In genomic region chr22:46114518-46115387, GRCh38 we compare ENCODE assay signal across 11 cellular contexts. TPM values are rescaled to one million over a fixed set of nuclear protein-coding genes. Genes with fewer than 3 reads are reported as not detected.
DNase-seq lines count a peak whose midpoint lies in the region; ATAC-seq, FAIRE-seq and TF ChIP-seq lines count a peak whose summit lies in the region.
"Had no signal": no experiment of that assay in that cellular context is flagged by ENCODE, and none has a peak within 500 bp of the region (broad histone marks: within the 10 kb centered on the region; RNA-seq: fewer than 3 reads in every experiment).

No MANE protein-coding gene starts in this region.

- H3K27me3 ChIP-seq in adrenal gland (no peaks in the 10 kb centered on the region), HepG2 (ENCODE audit: control insufficient read depth in 1 of 2, insufficient read depth in 2 of 2, low read length in 2 of 2) (peaks cover 0 to 31% of the 10 kb centered on the region in 2 experiments; a peak in 3 of 5 replicates), tibial artery (no peaks in the 10 kb centered on the region)

- no peak for ATAC-seq in HepG2
- ATAC-seq in GM18867 (IDR thresholded peaks at IDR 0.05; ENCODE audit: unreplicated experiment): no peak
- no peak for ATAC-seq in GM18909 (IDR thresholded peaks at IDR 0.05; ENCODE audit: poor library complexity, unreplicated experiment)
- ATAC-seq in GM18873 (IDR thresholded peaks at IDR 0.05; ENCODE audit: low FRiP score, unreplicated experiment): no peak

- DNase-seq in DMS 273 (lab: John Stamatoyannopoulos, UW; ENCODE audit: unreplicated experiment) (peak; percentile 75), DMS 273 treated with DMSO at 0.1 percent for 48 hours (lab: John Stamatoyannopoulos, UW) (no peak), adrenal gland (peak in 3 of 7 donors; percentile 50 to 60 (median 53)), HepG2 (ENCODE audit: low spot score) (no peak), tibial artery (peak in 1 of 2 donors; percentile 79)
- DNase-seq: 8988T; NCI-H2029 treated with DMSO at 0.1 percent for 48 hours; stimulated activated CD4-positive, alpha-beta T cell treated with anti-CD3 and anti-CD28 coated beads, Interleukin-4, amount 100 ng/mL, for 24 hours had no signal

- TF ChIP-seq CTCF in adrenal gland (IDR thresholded peaks at IDR 0.05) (peak in 2 of 6 experiments; percentile 1 to 10), HepG2 (CRISPR knock-in tag; IDR thresholded peaks at IDR 0.05) (no peak), tibial artery (IDR thresholded peaks at IDR 0.05) (peak in 1 of 2 experiments; percentile 14)

- TF ChIP-seq POLR2A in adrenal gland (IDR thresholded peaks at IDR 0.05): no peak
- TF ChIP-seq POLR2A in HepG2 (IDR thresholded peaks at IDR 0.05; ENCODE audit: insufficient read depth in 1 of 2, low read depth in 2 of 2, low read length in 2 of 2): no peak

- in situ Hi-C loops in HepG2 (cut with HindIII; ENCODE audit: extremely low pct_ligation_motif_present, low pct_unique_long_range_greater_than_20kb): loop anchor here (25.0 kb wide), 1 partner anchor 477 kb away; no protein-coding TSS in a partner anchor

- H3K36me3 ChIP-seq in adrenal gland (replicated peaks in 1 of 2) (peaks cover 0 to 36% of the 10 kb centered on the region in 2 donors), HepG2 (replicated peaks in 1 of 2; ENCODE audit: control insufficient read depth in 1 of 2, insufficient read depth in 2 of 2, low read length in 2 of 2) (no peaks in the 10 kb centered on the region), tibial artery (peaks cover 11 to 41% (median 31%) of the 10 kb centered on the region in 3 donors)

- H3K4me1 ChIP-seq in adrenal gland (replicated peaks in 1 of 2) (peaks cover 31 to 70% of the 10 kb centered on the region in 2 donors), HepG2 (ENCODE audit: insufficient read depth, low read length) (peaks cover 29% of the 10 kb centered on the region), tibial artery (peaks cover 3 to 73% (median 61%) of the 10 kb centered on the region in 4 donors)

- H3K9ac ChIP-seq in HepG2 (ENCODE audit: insufficient read depth, low read depth, low read length): no peak overlapping the region

- BruUV-seq in HepG2 (replicated peaks; lab: Mats Ljungman, UMichigan): no TSS peak

- TF ChIP-seq EP300 in HepG2 (IDR thresholded peaks at IDR 0.05; ENCODE audit: low read depth in 2 of 2, low read length in 2 of 2) (no peak), HepG2 (CRISPR knock-in tag; IDR thresholded peaks at IDR 0.05; ENCODE audit: borderline replicate concordance) (no peak)

- H4K20me1 ChIP-seq in HepG2 (ENCODE audit: insufficient read depth, low read length): no peaks in the 10 kb centered on the region

- no peaks in the 10 kb centered on the region for H3K79me2 ChIP-seq in HepG2 (ENCODE audit: insufficient read depth, low read length)

- H3K9me3 ChIP-seq in adrenal gland (replicated peaks in 1 of 3): no peaks in the 10 kb centered on the region
- no peaks in the 10 kb centered on the region for H3K9me3 ChIP-seq in HepG2 (ENCODE audit: low read length)
- H3K9me3 ChIP-seq in tibial artery: no peaks in the 10 kb centered on the region

- intact Hi-C loops in adrenal gland (cut with DNase I): loop anchor here (5.0 kb wide), 2 partner anchors 37 to 107 kb away; no protein-coding TSS in a partner anchor
- intact Hi-C loops in HepG2 (cut with micrococcal nuclease; ENCODE audit: unreplicated experiment): no loop called here
- intact Hi-C loops in tibial artery (cut with DNase I; ENCODE audit: low total_unique reads): no loop called here

- CTCF ChIA-PET in HepG2 (lab: Yijun Ruan, JAX; ENCODE audit: low intra/inter-chr PET ratio, low total read pairs): interaction anchor here (3.9 to 4.8 kb wide), 2 partner anchors 109 to 120 kb away, joined by 86 to 92 read pairs; no protein-coding TSS in a partner anchor

- H3K27ac ChIP-seq in adrenal gland (peak overlapping the region; percentile 43 to 88 (median 80)), HepG2 (ENCODE audit: extremely low read length, insufficient read depth, low read length) (no peak overlapping the region), tibial artery (peak overlapping the region; percentile 75 to 78)

- no peak overlapping the region for H2AFZ ChIP-seq in HepG2 (ENCODE audit: low read length)

- no peak overlapping the region for H3K4me2 ChIP-seq in HepG2 (ENCODE audit: low read depth, low read length)

- no peak for FAIRE-seq in HepG2 (lab: Jason Lieb, UNC)

- H3K4me3 ChIP-seq in adrenal gland: no peak overlapping the region
- no peak overlapping the region for H3K4me3 ChIP-seq in HepG2 (replicated peaks in 1 of 3; ENCODE audit: insufficient read depth in 1 of 3, low read depth in 2 of 3, low read length in 3 of 3)
- no peak overlapping the region for H3K4me3 ChIP-seq in tibial artery

- TF ChIP-seq RAD21 in HepG2 (CRISPR knock-in tag; IDR thresholded peaks at IDR 0.05): no peak

- POLR2A ChIA-PET in HepG2 (lab: Yijun Ruan, JAX): interaction anchor here (0.6 to 1.2 kb wide), 3 partner anchors 101 to 812 kb away, joined by 3 read pairs; no protein-coding TSS in a partner anchor

- 27 to 42% (median 32%) methylated on average over 10 to 15 of the region's 15 CpGs for WGBS in adrenal gland, 4 donors
- 23% methylated on average over 13 of the region's 15 CpGs for WGBS in HepG2 (ENCODE audit: low lambda C conversion rate)

TF ChIP-seq in HepG2, 621 proteins besides CTCF, POLR2A, EP300 and RAD21:
- TF ChIP-seq KLF13 (CRISPR knock-in tag; IDR thresholded peaks at IDR 0.05) (no peak), HNRNPL (IDR thresholded peaks at IDR 0.05; ENCODE audit: low read depth, low read length) (0 out of 2 replicates have a peak, but pooled peaks have one; percentile 44), ERF (CRISPR knock-in tag; IDR thresholded peaks at IDR 0.05) (no peak)

RNA-seq across cellular contexts. Expression of gene PPARA, which starts 35.6 kb away (rescaled TPM):
- total RNA-seq in adrenal gland (100 to 1,000 TPM in 1 of 8 donors, 10 to 100 TPM in 7; 27.6 to 208 (median 41.7) TPM), HepG2 (2016; rRNA removed; fragmentation: Illumina TruSeq; extraction: Trizol) (24.7 and 32.0 TPM in 2 replicates)
- polyA plus RNA-seq in adrenal gland (10 to 100 TPM in 1 of 3 donors, 1 to 10 TPM in 2; 5.1 to 17.0 (median 8.4) TPM), HepG2 (2011; rRNA removed) (16.6 and 18.2 TPM in 2 replicates)
- 25.2 and 27.4 TPM in 2 replicates for total RNA-seq in HepG2 (2016; cell fraction: cytosol; rRNA removed; fragmentation: Illumina TruSeq; extraction: Trizol; ENCODE audit: low read depth)
- total RNA-seq in HepG2 (2016; cell fraction: insoluble cytoplasmic fraction; rRNA removed; fragmentation: Illumina TruSeq; extraction: Trizol): 25.2 and 26.2 TPM in 2 replicates
- total RNA-seq in HepG2 (2016; cell fraction: membrane; rRNA removed; fragmentation: Illumina TruSeq; extraction: Trizol): 42.1 and 44.8 TPM in 2 replicates
- total RNA-seq in HepG2 (2016; cell fraction: nucleus; rRNA removed; fragmentation: Illumina TruSeq; extraction: Trizol): 16.8 and 21.1 TPM in 2 replicates
- polyA plus RNA-seq in HepG2 (2011; cell fraction: cytosol; rRNA removed): 14.0 and 14.5 TPM in 2 replicates
- 11.7 and 12.6 TPM in 2 replicates for polyA plus RNA-seq in HepG2 (2011; cell fraction: nucleus; rRNA removed)
- polyA plus RNA-seq in HepG2 (2012): 20.9 and 22.5 TPM in 2 replicates
- polyA plus RNA-seq in HepG2 (2016; cell fraction: cytosol; fragmentation: Illumina TruSeq; extraction: Trizol; ENCODE audit: low read depth): 26.1 and 26.5 TPM in 2 replicates
- 15.3 and 15.6 TPM in 2 replicates for polyA plus RNA-seq in HepG2 (2016; cell fraction: insoluble cytoplasmic fraction; fragmentation: Illumina TruSeq; extraction: Trizol; ENCODE audit: low read depth)
- polyA plus RNA-seq in HepG2 (2016; cell fraction: membrane; fragmentation: Illumina TruSeq; extraction: Trizol; ENCODE audit: low read depth): 29.1 and 30.3 TPM in 2 replicates
- 21.2 and 21.4 TPM in 2 replicates for polyA plus RNA-seq in HepG2 (2016; cell fraction: nucleus; fragmentation: Illumina TruSeq; extraction: Trizol; ENCODE audit: insufficient read depth, low read depth)
- polyA minus RNA-seq in HepG2 (2011; rRNA and poly(A)+ RNA removed; ENCODE audit: low replicate concordance): 7.8 and 47.2 TPM in 2 replicates
- polyA minus RNA-seq in HepG2 (2011; cell fraction: cytosol; rRNA and poly(A)+ RNA removed): 23.7 and 30.1 TPM in 2 replicates
- polyA minus RNA-seq in HepG2 (2011; cell fraction: nucleus; rRNA and poly(A)+ RNA removed): 30.8 and 34.2 TPM in 2 replicates

Comparison
In these comparisons a context has a peak if more than half of its experiments do, and no peak if none do; other contexts are left out.
1. intact Hi-C loops: an anchor here in adrenal gland (5.0 kb wide); none called in HepG2 and tibial artery.